ENCODE assay signal across 8 cellular contexts in genomic region chr15:94231728-94232086, GRCh38. TPM values are rescaled to one million over a fixed set of nuclear protein-coding genes. Genes with fewer than 3 reads are reported as not detected.
DNase-seq lines count a peak whose midpoint lies in the region; ATAC-seq and TF ChIP-seq lines count a peak whose summit lies in the region.

No MANE protein-coding gene starts in this region.

- peak; percentile 42 for DNase-seq in activated CD8-positive, alpha-beta T cell treated with anti-CD3 and anti-CD28 coated beads for 36 hours
- no peak for DNase-seq in right atrium auricular region (ENCODE audit: low spot score)
- no peak for DNase-seq in NCI-H1092 treated with DMSO at 0.1 percent for 48 hours (lab: John Stamatoyannopoulos, UW)
- DNase-seq in SKM-1 (lab: John Stamatoyannopoulos, UW; ENCODE audit: unreplicated experiment), result no peak

- peaks cover 4% of the 10 kb centered on the region for H3K36me3 Mint-ChIP-seq in activated CD8-positive, alpha-beta T cell treated with anti-CD3 and anti-CD28 coated beads for 36 hours (ENCODE audit: low read depth)

- CTCF ChIA-PET in activated CD8-positive, alpha-beta T cell treated with anti-CD3 and anti-CD28 coated beads for 36 hours (lab: Charles Lee), result interaction anchor here (1.2 to 4.6 kb wide), 9 partner anchors 8 to 92 kb away, joined by 3 to 40 read pairs (median 9); no protein-coding TSS in a partner anchor

- POLR2A ChIA-PET in activated CD8-positive, alpha-beta T cell treated with anti-CD3 and anti-CD28 coated beads for 36 hours (lab: Charles Lee), result interaction anchor here (0.7 to 3.6 kb wide), 8 partner anchors 17 to 93 kb away, joined by 3 to 16 read pairs (median 4); no protein-coding TSS in a partner anchor

- no peak for TF ChIP-seq CTCF in activated CD8-positive, alpha-beta T cell treated with anti-CD3 and anti-CD28 coated beads for 36 hours (IDR thresholded peaks at IDR 0.05)
- no peak for TF ChIP-seq CTCF in right atrium auricular region (IDR thresholded peaks at IDR 0.05)

- intact Hi-C loops in activated CD8-positive, alpha-beta T cell treated with anti-CD3 and anti-CD28 coated beads for 36 hours (cut with micrococcal nuclease), result loop anchor here (2.0 to 5.0 kb wide), 3 partner anchors 41 to 91 kb away; no protein-coding TSS in a partner anchor

- no peaks in the 10 kb centered on the region for H3K9me3 ChIP-seq in BLaER1 treated with 17β-estradiol and CSF1 and Interleukin-3, amounts not matched to agents 10 nM and 100 nM (replicated peaks in 1 of 11)
- no peaks in the 10 kb centered on the region for H3K9me3 ChIP-seq in right atrium auricular region

- no peaks in the 10 kb centered on the region for H3K36me3 ChIP-seq in BLaER1 treated with 17β-estradiol and CSF1 and Interleukin-3, amounts not matched to agents 10 nM and 100 nM
- H3K36me3 ChIP-seq in right atrium auricular region, result no peaks in the 10 kb centered on the region

- H3K4me2 ChIP-seq in BLaER1 treated with 17β-estradiol and CSF1 and Interleukin-3, amounts not matched to agents 10 nM and 100 nM, result peak overlapping the region; percentile 86 to 99 (median 96)

- H3K9me3 Mint-ChIP-seq in activated CD8-positive, alpha-beta T cell treated with anti-CD3 and anti-CD28 coated beads for 36 hours, result no peaks in the 10 kb centered on the region

- H4K20me1 ChIP-seq in BLaER1 treated with 17β-estradiol and CSF1 and Interleukin-3, amounts not matched to agents 10 nM and 100 nM, result peaks cover 0 to 13% (median 0%) of the 10 kb centered on the region in 11 experiments; a peak in 1 of 22 replicates

- H3K4me1 ChIP-seq in BLaER1 treated with 17β-estradiol and CSF1 and Interleukin-3, amounts not matched to agents 10 nM and 100 nM, result peaks cover 41 to 70% (median 60%) of the 10 kb centered on the region in 10 experiments
- H3K4me1 ChIP-seq in right atrium auricular region, result peaks cover 0 to 17% of the 10 kb centered on the region in 2 donors

- H3K4me1 Mint-ChIP-seq in activated CD8-positive, alpha-beta T cell treated with anti-CD3 and anti-CD28 coated beads for 36 hours (ENCODE audit: low read depth), result peaks cover 70% of the 10 kb centered on the region

- H3K4me3 Mint-ChIP-seq in activated CD8-positive, alpha-beta T cell treated with anti-CD3 and anti-CD28 coated beads for 36 hours, result peak overlapping the region; percentile 91

- H3K9ac ChIP-seq in BLaER1 treated with 17β-estradiol and CSF1 and Interleukin-3, amounts not matched to agents 10 nM and 100 nM, result peak overlapping the region in 10 of 11 experiments; percentile 44 to 83 (median 72); a peak in 19 of 22 replicates

- H3K27me3 Mint-ChIP-seq in activated CD8-positive, alpha-beta T cell treated with anti-CD3 and anti-CD28 coated beads for 36 hours, result no peaks in the 10 kb centered on the region

- peak overlapping the region in 9 of 11 experiments; percentile 29 to 83 (median 68); a peak in 15 of 22 replicates for H3K27ac ChIP-seq in BLaER1 treated with 17β-estradiol and CSF1 and Interleukin-3, amounts not matched to agents 10 nM and 100 nM
- H3K27ac ChIP-seq in right atrium auricular region (no peak overlapping the region), skin epidermis (peak overlapping the region in 20 of 21 experiments; percentile 58 to 94 (median 83))

- H3K4me3 ChIP-seq in BLaER1 treated with 17β-estradiol and CSF1 and Interleukin-3, amounts not matched to agents 10 nM and 100 nM, result peak overlapping the region; percentile 50 to 79 (median 70)
- H3K4me3 ChIP-seq in right atrium auricular region (peak overlapping the region; percentile 33 to 52), skin epidermis (peak overlapping the region; percentile 60 to 90 (median 70))

- H3K27me3 ChIP-seq in BLaER1 treated with 17β-estradiol and CSF1 and Interleukin-3, amounts not matched to agents 10 nM and 100 nM, result peaks cover 0 to 94% (median 0%) of the 10 kb centered on the region in 11 experiments; a peak in 11 of 22 replicates
- peaks cover 0 to 7% of the 10 kb centered on the region in 2 donors for H3K27me3 ChIP-seq in right atrium auricular region

- ATAC-seq in GM19455 (IDR thresholded peaks at IDR 0.05; ENCODE audit: unreplicated experiment) (peak; percentile 27), HG03521 (IDR thresholded peaks at IDR 0.05; ENCODE audit: unreplicated experiment) (peak; percentile 16)
- no peak for ATAC-seq in activated CD8-positive, alpha-beta T cell treated with anti-CD3 and anti-CD28 coated beads for 36 hours

- peak overlapping the region; percentile 28 for H3K27ac Mint-ChIP-seq in activated CD8-positive, alpha-beta T cell treated with anti-CD3 and anti-CD28 coated beads for 36 hours

RNA-seq across cellular contexts. Expression of gene MCTP2, which starts 0.3 kb away (rescaled TPM):
- 10 to 100 TPM; 16.2 to 18.3 TPM for total RNA-seq in activated CD8-positive, alpha-beta T cell treated with anti-CD3 and anti-CD28 coated beads for 36 hours
- total RNA-seq in right atrium auricular region, result 1 to 10 TPM; 2.0 to 5.6 TPM

Comparison
In these comparisons a context has a peak if more than half of its experiments do, and no peak if none do; other contexts are left out.
1. H3K27ac ChIP-seq: peak in BLaER1 treated with 17β-estradiol and CSF1 and Interleukin-3, amounts not matched to agents 10 nM and 100 nM (9 of 11) and skin epidermis (20 of 21); none in right atrium auricular region (0 of 2).
2. Peak in every context shown above with its lines, with median percentiles within 50 percentile points of each other: H3K4me3 ChIP-seq.